Comparison of ENCODE assay signal across 15 cellular contexts in the genomic region with DNA sequence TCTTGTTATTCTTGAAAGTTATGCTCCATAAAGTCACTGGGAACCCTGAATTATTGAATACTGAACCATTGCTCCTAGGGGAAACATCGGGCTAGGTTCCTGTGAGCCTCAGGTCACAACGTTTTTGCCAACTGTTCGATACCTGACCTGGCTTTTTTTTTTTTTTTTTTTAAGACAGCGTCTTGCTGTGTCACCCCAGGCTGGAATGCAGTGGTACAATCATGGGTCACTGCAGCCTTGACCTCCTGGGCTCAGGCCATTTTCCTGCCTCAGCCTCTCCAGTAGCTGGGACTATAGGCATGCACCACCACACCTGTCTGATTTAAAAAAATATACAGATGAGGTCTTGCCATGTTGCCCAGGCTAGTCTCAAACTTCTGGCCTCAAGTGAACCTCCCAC. TPM values are rescaled to one million over a fixed set of nuclear protein-coding genes. Genes with fewer than 3 reads are reported as not detected.
DNase-seq lines count a peak whose midpoint lies in the region; TF ChIP-seq lines count a peak whose summit lies in the region.
"Had no signal": no experiment of that assay in that cellular context is flagged by ENCODE, and none has a peak within 500 bp of the region (broad histone marks: within the 10 kb centered on the region; RNA-seq: fewer than 3 reads in every experiment).

No MANE protein-coding gene starts in this region.

- no TSS peak for BruUV-seq in PC-9 (replicated peaks; lab: Mats Ljungman, UMichigan)

- no peaks in the 10 kb centered on the region for H3K9me2 ChIP-seq in PC-9 (ENCODE audit: insufficient read depth)

- H3K4me1 ChIP-seq in HEK293 (ENCODE audit: control insufficient read depth, insufficient read depth, low read length) (no peaks in the 10 kb centered on the region), PC-9 (replicated peaks; ENCODE audit: insufficient read depth) (peaks cover 34% of the 10 kb centered on the region), stomach smooth muscle (ENCODE audit: control insufficient read depth, insufficient read depth, low read length) (peaks cover 68% of the 10 kb centered on the region), prostate gland (replicated peaks) (no peaks in the 10 kb centered on the region)
- H3K4me1 ChIP-seq: HAP-1 had no signal

- no peak for TF ChIP-seq POLR2A in prostate gland (IDR thresholded peaks at IDR 0.05)

- intact Hi-C loops in PC-9 (cut with micrococcal nuclease; ENCODE audit: unreplicated experiment) = no loop called here
- intact Hi-C loops in prostate gland (cut with DNase I) = no loop called here

- H3K36me3 ChIP-seq in HEK293 (ENCODE audit: control insufficient read depth in 2 of 2, insufficient read depth in 1 of 2, low read length in 2 of 2) (no peaks in the 10 kb centered on the region), PC-9 (ENCODE audit: low read depth) (no peaks in the 10 kb centered on the region), stomach smooth muscle (ENCODE audit: control insufficient read depth in 2 of 2, insufficient read depth in 2 of 2, low read length in 2 of 2) (no peaks in the 10 kb centered on the region), prostate gland (no peaks in the 10 kb centered on the region)
- H3K36me3 ChIP-seq: HAP-1 had no signal

- TF ChIP-seq CTCF in HEK293 (tag by site-specific recombination; IDR thresholded peaks at IDR 0.05) (no peak), PC-9 (conservative IDR thresholded peaks at IDR 0.05) (no peak), prostate gland (IDR thresholded peaks at IDR 0.05) (no peak)

- peaks cover 31% of the 10 kb centered on the region for H4K20me1 ChIP-seq in PC-9 (ENCODE audit: insufficient read depth)

- peaks cover 76% of the 10 kb centered on the region for H3K79me2 ChIP-seq in PC-9 (ENCODE audit: low read depth)

- WGBS in prostate gland = 90% methylated on average over 4 of the region's 4 CpGs

- H3F3A ChIP-seq in PC-9 (ENCODE audit: insufficient read depth, low read depth) = peaks cover 35% of the 10 kb centered on the region; the same call in 1 of the 2 replicates

- H3K9ac ChIP-seq in stomach smooth muscle (ENCODE audit: low read length in 2 of 2) = no peak overlapping the region

- H3K27me3 ChIP-seq in PC-9 (ENCODE audit: insufficient read depth, low read depth) (no peaks in the 10 kb centered on the region), stomach smooth muscle (ENCODE audit: control insufficient read depth in 1 of 2, insufficient read depth in 2 of 2, low read length in 2 of 2) (no peaks in the 10 kb centered on the region), prostate gland (replicated peaks; ENCODE audit: insufficient read depth) (no peaks in the 10 kb centered on the region)

- H3K9me3 ChIP-seq in HEK293 (ENCODE audit: control insufficient read depth, insufficient read depth, low read depth, low read length) (no peaks in the 10 kb centered on the region), PC-9 (ENCODE audit: insufficient read depth, low read depth) (no peaks in the 10 kb centered on the region), stomach smooth muscle (ENCODE audit: control insufficient read depth in 2 of 2, low read length in 2 of 2) (no peaks in the 10 kb centered on the region), prostate gland (no peaks in the 10 kb centered on the region)
- H3K9me3 ChIP-seq: Caco-2, HAP-1 had no signal

- CTCF ChIA-PET in HEK293 (lab: Yijun Ruan, JAX) (no interaction called here), PC-9 (lab: Charles Lee) (interaction anchor here (0.6 kb wide), 1 partner anchor 977 kb away, joined by 8 read pairs; no protein-coding TSS in a partner anchor)

- DNase-seq in PC-9 = peak; percentile 48 to 65
- peak; percentile 41 for DNase-seq in kidney tubule cell (ENCODE audit: low spot score)
- no peak for DNase-seq in stimulated activated CD4-positive, alpha-beta T cell treated with anti-CD3 and anti-CD28 coated beads, Interleukin-15, amount 100 ng/mL, for 24 hours
- DNase-seq in prostate gland (ENCODE audit: low spot score) = no peak
- no peak for DNase-seq in stimulated activated naive CD4-positive, alpha-beta T cell treated with Interleukin-2 at 50 U/mL for 16 hours (lab: John Stamatoyannopoulos, UW)
- DNase-seq: Caco-2; CD4-positive, CD25-positive, alpha-beta regulatory T cell; CD8-positive, alpha-beta T cell; DMS153; DND-41; GOT3 had no signal

- no peak overlapping the region for H3K27ac ChIP-seq in HEK293 (ENCODE audit: extremely low read depth, low read depth, low read length)
- H3K27ac ChIP-seq in PC-9 = no peak overlapping the region
- H3K27ac ChIP-seq in stomach smooth muscle (ENCODE audit: low read length) = peak overlapping the region; percentile 67
- no peak overlapping the region for H3K27ac ChIP-seq in prostate gland
- H3K27ac ChIP-seq: C4-2B had no signal

- no peak overlapping the region for H2AFZ ChIP-seq in PC-9

- H3K4me2 ChIP-seq in PC-9 = no peak overlapping the region

- POLR2A ChIA-PET in HEK293 (lab: Yijun Ruan, JAX) (no interaction called here), PC-9 (lab: Charles Lee; ENCODE audit: unreplicated experiment) (no interaction called here)

- H3K4me3 ChIP-seq in HEK293 (ENCODE audit: low read depth, low read length) (no peak overlapping the region), PC-9 (no peak overlapping the region), stomach smooth muscle (ENCODE audit: low read length in 2 of 2) (no peak overlapping the region), prostate gland (no peak overlapping the region)
- H3K4me3 ChIP-seq: HAP-1 had no signal

TF ChIP-seq in HEK293, 187 proteins besides CTCF, POLR2A, EP300 and RAD21:
- TF ChIP-seq, protein P1, sequence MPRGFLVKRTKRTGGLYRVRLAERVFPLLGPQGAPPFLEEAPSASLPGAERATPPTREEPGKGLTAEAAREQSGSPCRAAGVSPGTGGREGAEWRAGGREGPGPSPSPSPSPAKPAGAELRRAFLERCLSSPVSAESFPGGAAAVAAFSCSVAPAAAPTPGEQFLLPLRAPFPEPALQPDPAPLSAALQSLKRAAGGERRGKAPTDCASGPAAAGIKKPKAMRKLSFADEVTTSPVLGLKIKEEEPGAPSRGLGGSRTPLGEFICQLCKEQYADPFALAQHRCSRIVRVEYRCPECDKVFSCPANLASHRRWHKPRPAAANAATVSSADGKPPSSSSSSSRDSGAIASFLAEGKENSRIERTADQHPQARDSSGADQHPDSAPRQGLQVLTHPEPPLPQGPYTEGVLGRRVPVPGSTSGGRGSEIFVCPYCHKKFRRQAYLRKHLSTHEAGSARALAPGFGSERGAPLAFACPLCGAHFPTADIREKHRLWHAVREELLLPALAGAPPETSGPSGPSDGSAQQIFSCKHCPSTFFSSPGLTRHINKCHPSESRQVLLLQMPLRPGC (tag by site-specific recombination; IDR thresholded peaks at IDR 0.05) = no peak
- TF ChIP-seq ZNF555 (tag by site-specific recombination; conservative IDR thresholded peaks at IDR 0.05) = peak; percentile 16; the same call in 1 of the 2 replicates
- TF ChIP-seq ZNF16 (tag by site-specific recombination; IDR thresholded peaks at IDR 0.05; ENCODE audit: low read depth) = no peak
- no peak for TF ChIP-seq ZNF248 (tag by site-specific recombination; IDR thresholded peaks at IDR 0.05)
- no peak for TF ChIP-seq KLF9 (tag by site-specific recombination; IDR thresholded peaks at IDR 0.05; ENCODE audit: low read depth)

RNA-seq across cellular contexts. Expression of a gene that starts 22.5 kb away (rescaled TPM):
- 112 and 129 TPM in 2 replicates for total RNA-seq in PC-9 (2021)
- total RNA-seq in prostate gland = 10 to 100 TPM; 48.3 to 57.1 TPM

Comparison
In these comparisons a context has a peak if more than half of its experiments do, and no peak if none do; other contexts are left out.
1. DNase-seq: peak in PC-9 (2 of 2) and kidney tubule cell (single experiment); none in stimulated activated CD4-positive, alpha-beta T cell treated with anti-CD3 and anti-CD28 coated beads, Interleukin-15, amount 100 ng/mL, for 24 hours (single experiment), prostate gland (single experiment) and stimulated activated naive CD4-positive, alpha-beta T cell treated with Interleukin-2 at 50 U/mL for 16 hours (single experiment).